In the genomic region with DNA sequence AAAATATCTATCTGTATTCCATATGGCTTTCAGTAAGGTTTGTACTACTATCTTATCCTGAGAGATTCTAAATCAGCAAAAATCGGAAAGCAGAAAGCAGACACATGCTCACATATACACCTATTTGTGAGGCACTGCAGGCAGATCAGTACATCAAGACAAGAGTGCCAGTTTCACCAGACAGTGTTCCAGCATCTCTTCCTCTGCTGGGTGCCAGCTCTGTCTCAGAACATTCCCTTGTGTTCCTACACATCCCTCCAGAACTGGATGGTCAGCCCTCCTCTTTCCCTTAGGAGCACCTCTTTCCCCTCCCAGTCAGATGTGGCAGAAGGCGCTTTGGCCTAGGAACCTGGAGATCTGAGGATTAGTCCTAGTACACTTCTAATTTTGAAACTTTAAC, we compare ENCODE assay signal across 17 cellular contexts. TPM values are rescaled to one million over a fixed set of nuclear protein-coding genes. Genes with fewer than 3 reads are reported as not detected.
"Had no signal": no experiment of that assay in that cellular context is flagged by ENCODE, and none has a peak within 500 bp of the region (broad histone marks: within the 10 kb centered on the region; RNA-seq: fewer than 3 reads in every experiment).

No MANE protein-coding gene starts in this region.

- DNase-seq: activated CD4-positive, alpha-beta T cell treated with anti-CD3 and anti-CD28 coated beads for 4 hours; activated CD8-positive, alpha-beta memory T cell treated with anti-CD3 and anti-CD28 coated beads, Interleukin-2, amount 50 U/mL, for 48 hours; activated CD8-positive, alpha-beta T cell treated with anti-CD3 and anti-CD28 coated beads, Interleukin-2, amount 10 ng/mL, durations not matched to agents 7 days and 5 days; aorta; hippocampal formation; kidney glomerular epithelial cell; lower lobe of right lung; naive thymus-derived CD8-positive, alpha-beta T cell; posterior cingulate gyrus; right lobe of liver; spleen; stimulated activated CD4-positive, alpha-beta T cell treated with anti-CD3 and anti-CD28 coated beads, Interleukin-1b, Interleukin-23, amount 100 ng/mL, for 48 hours; substantia nigra; T1000 had no signal

- H3K4me1 ChIP-seq: right lobe of liver had no signal

- H3K36me3 ChIP-seq: neutrophil, right lobe of liver, spleen had no signal

- H3K27ac ChIP-seq: lower lobe of right lung, neutrophil, right lobe of liver, spleen had no signal

- FAIRE-seq: bronchial epithelial cell had no signal

- H3K4me3 ChIP-seq: lower lobe of right lung, right lobe of liver, spleen had no signal

- H3K9me3 ChIP-seq: lower lobe of right lung, neutrophil, right lobe of liver, spleen had no signal

- ATAC-seq: activated CD8-positive, alpha-beta T cell treated with anti-CD3 and anti-CD28 coated beads, Interleukin-2, amount 10 ng/mL, durations not matched to agents 7 days and 5 days; lower lobe of right lung; naive thymus-derived CD8-positive, alpha-beta T cell; right lobe of liver; stimulated activated memory B cell treated with anti-CD40 and anti-IgM and Interleukin-4, amounts not matched to agents 10 μg/mL and 1 μg/mL and 100 μg/mL, for 72 hours had no signal

- H3K27me3 ChIP-seq: neutrophil, right lobe of liver, spleen had no signal

RNA-seq across cellular contexts. Expression of a gene that starts 27.7 kb away (rescaled TPM):
- total RNA-seq: activated CD8-positive, alpha-beta T cell treated with anti-CD3 and anti-CD28 coated beads, Interleukin-2, amount 10 ng/mL, durations not matched to agents 7 days and 5 days; naive thymus-derived CD8-positive, alpha-beta T cell had no signal
- polyA plus RNA-seq: naive thymus-derived CD8-positive, alpha-beta T cell had no signal
